ENCODE assay signal across 2 cellular contexts in genomic region chr10:129241461-129241860, GRCh38.
"Had no signal": no experiment of that assay in that cellular context is flagged by ENCODE, and none has a peak within 500 bp of the region (broad histone marks: within the 10 kb centered on the region; RNA-seq: fewer than 3 reads in every experiment).

No MANE protein-coding gene starts in this region.

- DNase-seq: GDM1, GF-D8 had no signal
